25 cellular contexts compared by ENCODE assay signal in genomic region chr17:45953561-45953960, GRCh38. TPM values are rescaled to one million over a fixed set of nuclear protein-coding genes. Genes with fewer than 3 reads are reported as not detected.
"Had no signal": no experiment of that assay in that cellular context is flagged by ENCODE, and none has a peak within 500 bp of the region (broad histone marks: within the 10 kb centered on the region; RNA-seq: fewer than 3 reads in every experiment).

No MANE protein-coding gene starts in this region.

- H3K27ac Mint-ChIP-seq: immature natural killer cell; naive thymus-derived CD8-positive, alpha-beta T cell; neural progenitor cell; progenitor cell of endocrine pancreas had no signal

- DNase-seq: esophagus squamous epithelium; foreskin fibroblast; glutamatergic neuron; immature natural killer cell; kidney; left cardiac atrium; left ventricle myocardium inferior; mucosa of descending colon; naive thymus-derived CD8-positive, alpha-beta T cell; pancreas; sigmoid colon; stimulated activated naive CD4-positive, alpha-beta T cell; stomach; trophoblast cell had no signal

- ATAC-seq: gastroesophageal sphincter; left cardiac atrium; mucosa of descending colon; naive thymus-derived CD8-positive, alpha-beta T cell; pancreas had no signal

- H3K9me3 Mint-ChIP-seq: central memory CD8-positive, alpha-beta T cell; immature natural killer cell; naive thymus-derived CD8-positive, alpha-beta T cell; neural progenitor cell had no signal

- H3K27me3 ChIP-seq: pancreas, sigmoid colon had no signal

- H3K9me3 ChIP-seq: esophagus squamous epithelium, gastroesophageal sphincter, left ventricle myocardium inferior, mucosa of descending colon, pancreas, sigmoid colon, stomach had no signal

- H3K36me3 Mint-ChIP-seq: immature natural killer cell; naive thymus-derived CD8-positive, alpha-beta T cell; neural progenitor cell had no signal

- H3K4me3 ChIP-seq: esophagus squamous epithelium, gastroesophageal sphincter, left ventricle myocardium inferior, lung, mucosa of descending colon, neural progenitor cell, pancreas, sigmoid colon, skin epidermis, stomach had no signal

- H3K36me3 ChIP-seq: esophagus squamous epithelium, gastroesophageal sphincter, left ventricle myocardium inferior, neural progenitor cell, pancreas, sigmoid colon, stomach had no signal

- H3K27ac ChIP-seq: esophagus squamous epithelium, gastroesophageal sphincter, left ventricle myocardium inferior, neural progenitor cell, pancreas, sigmoid colon, skin epidermis, stomach had no signal

- H3K4me1 ChIP-seq: neural progenitor cell, pancreas had no signal

- H3K4me3 Mint-ChIP-seq: central memory CD8-positive, alpha-beta T cell; immature natural killer cell; naive thymus-derived CD8-positive, alpha-beta T cell; neural progenitor cell had no signal

RNA-seq across cellular contexts. Expression of gene STH, which starts 45.5 kb away (rescaled TPM):
- total RNA-seq: epithelial cell of proximal tubule; esophagus squamous epithelium; gastroesophageal sphincter; kidney; left cardiac atrium; left ventricle myocardium inferior; lung; mesenteric fat pad; mucosa of descending colon; naive thymus-derived CD8-positive, alpha-beta T cell; pancreas; progenitor cell of endocrine pancreas; renal cortical epithelial cell; sigmoid colon; stomach; urinary bladder had no signal
- polyA plus RNA-seq: immature natural killer cell; lung; naive thymus-derived CD8-positive, alpha-beta T cell; pancreas; sigmoid colon; stomach; thymus; urinary bladder had no signal
